ENCODE assay signal across 18 cellular contexts in genomic region chr4:169266661-169267060, GRCh38. TPM values are rescaled to one million over a fixed set of nuclear protein-coding genes. Genes with fewer than 3 reads are reported as not detected.
A peak's percentile ranks its signal among the peaks of the same experiment; 100 is the strongest.
DNase-seq lines count a peak whose midpoint lies in the region; ATAC-seq and TF ChIP-seq lines count a peak whose summit lies in the region.
"Had no signal": no experiment of that assay in that cellular context is flagged by ENCODE, and none has a peak within 500 bp of the region (broad histone marks: within the 10 kb centered on the region; RNA-seq: fewer than 3 reads in every experiment).

No MANE protein-coding gene starts in this region.

- TF ChIP-seq EP300 in stomach (IDR thresholded peaks at IDR 0.05) = no peak

- H3K9me3 ChIP-seq in HUES48 (ENCODE audit: control insufficient read depth, insufficient read depth, low read length) (no peaks in the 10 kb centered on the region), iPS-20b (ENCODE audit: insufficient read depth, low read depth, low read length) (no peaks in the 10 kb centered on the region), stomach (no peaks in the 10 kb centered on the region), heart right ventricle (no peaks in the 10 kb centered on the region)
- H3K9me3 ChIP-seq: ovary had no signal

- H3K36me3 Mint-ChIP-seq in brain = peaks cover 37% of the 10 kb centered on the region

- TF ChIP-seq CTCF in brain (conservative IDR thresholded peaks at IDR 0.05) (no peak), stomach (IDR thresholded peaks at IDR 0.05) (no peak), heart right ventricle (IDR thresholded peaks at IDR 0.05) (no peak)

- H3K9ac ChIP-seq in HUES48 (ENCODE audit: low read depth, low read length) (0 out of 2 replicates have a peak overlapping the region, but pooled peaks have one; percentile 13), iPS-20b (ENCODE audit: low read depth, low read length) (peak overlapping the region; percentile 27; the same call in 1 of the 2 replicates)

- no peak overlapping the region for H3K27ac Mint-ChIP-seq in brain
- H3K27ac Mint-ChIP-seq: activated naive CD4-positive, alpha-beta T cell treated with anti-CD3 and anti-CD28 coated beads, Interleukin-2, amount 50 U/mL, for 72 hours had no signal

- H3K27me3 Mint-ChIP-seq in brain = peaks cover 4% of the 10 kb centered on the region

- no peak for DNase-seq in stomach
- no peak for DNase-seq in NCI-H187 treated with DMSO at 0.1 percent for 48 hours (lab: John Stamatoyannopoulos, UW)
- DNase-seq in heart right ventricle = no peak
- DNase-seq: activated CD4-positive, alpha-beta T cell treated with anti-CD3 and anti-CD28 coated beads, Interleukin-2, amount 50 U/mL, for 48 hours; activated T-cell treated with anti-CD3 and anti-CD28 coated beads, Interleukin-2, amount 50 U/mL, for 1 hour; C1 segment of cervical spinal cord; DMS 273 treated with DMSO at 0.1 percent for 48 hours; hypothalamus; NCI-H1092 treated with DMSO at 0.1 percent for 48 hours; ovary had no signal

- H3K27me3 ChIP-seq in HUES48 (ENCODE audit: control insufficient read depth, insufficient read depth, low read length) (peaks cover 3% of the 10 kb centered on the region; the same call in 1 of the 2 replicates), iPS-20b (ENCODE audit: insufficient read depth, low read length) (peaks cover 1% of the 10 kb centered on the region; the same call in 1 of the 2 replicates), stomach (no peaks in the 10 kb centered on the region), heart right ventricle (peaks cover 0 to 5% (median 0%) of the 10 kb centered on the region in 7 donors)
- H3K27me3 ChIP-seq: ovary had no signal

- peaks cover 10% of the 10 kb centered on the region for H3K36me3 ChIP-seq in HUES48 (ENCODE audit: control insufficient read depth, insufficient read depth, low read length)
- H3K36me3 ChIP-seq in iPS-20b (ENCODE audit: insufficient read depth, low read depth, low read length) = peaks cover 24% of the 10 kb centered on the region
- H3K36me3 ChIP-seq in stomach = peaks cover 0 to 21% (median 2%) of the 10 kb centered on the region in 4 donors
- H3K36me3 ChIP-seq in heart right ventricle = peaks cover 0 to 14% (median 0%) of the 10 kb centered on the region in 9 donors
- H3K36me3 ChIP-seq: ovary had no signal

- intact Hi-C loops in stomach (cut with DNase I; ENCODE audit: low total_unique reads) (no loop called here), heart right ventricle (cut with DNase I) (loop anchor here in 3 of 10 donors (5.0 to 10.0 kb wide), 3 partner anchors 62 to 134 kb away; no protein-coding TSS in a partner anchor)

- H3K4me3 Mint-ChIP-seq in brain = peak overlapping the region; percentile 31 to 77 (median 75)

- no peak for ATAC-seq in HG02840 (IDR thresholded peaks at IDR 0.05; ENCODE audit: low FRiP score, unreplicated experiment)
- no peak for ATAC-seq in heart right ventricle
- ATAC-seq: activated naive CD4-positive, alpha-beta T cell treated with anti-CD3 and anti-CD28 coated beads, Interleukin-2, amount 50 U/mL, for 72 hours; Panc1 had no signal

- H3K9me3 Mint-ChIP-seq in brain = peaks cover 2 to 13% (median 9%) of the 10 kb centered on the region in 5 experiments

- H3K27ac ChIP-seq in HUES48 (ENCODE audit: low read depth, low read length) = peak overlapping the region; percentile 71
- peak overlapping the region; percentile 27 for H3K27ac ChIP-seq in iPS-20b (ENCODE audit: low read length)
- H3K27ac ChIP-seq in stomach = peak overlapping the region in 4 of 5 donors; percentile 34 to 98 (median 69)
- H3K27ac ChIP-seq in heart right ventricle = no peak overlapping the region
- H3K27ac ChIP-seq: HL-60, ovary, skin epidermis had no signal

- WGBS in stomach, 5 donors = 80 to 90% (median 82%) methylated on average over 3 of the region's 3 CpGs
- WGBS in heart right ventricle, 2 donors = 95 to 96% methylated on average over 3 of the region's 3 CpGs

- H3K4me3 ChIP-seq in HUES48 (ENCODE audit: low read depth, low read length) (peak overlapping the region; percentile 43), iPS-20b (ENCODE audit: low read length) (peak overlapping the region; percentile 50; the same call in 1 of the 2 replicates), stomach (peak overlapping the region in 2 of 4 donors; percentile 63 to 87), heart right ventricle (peak overlapping the region in 4 of 10 donors; percentile 7 to 81 (median 18))
- H3K4me3 ChIP-seq: ovary, skin epidermis had no signal

- peaks cover 57% of the 10 kb centered on the region for H3K4me1 Mint-ChIP-seq in brain

- TF ChIP-seq POLR2A in stomach (IDR thresholded peaks at IDR 0.05) = no peak

- H3K4me1 ChIP-seq in HUES48 (ENCODE audit: control insufficient read depth, insufficient read depth, low read length) = peaks cover 34% of the 10 kb centered on the region
- H3K4me1 ChIP-seq in iPS-20b (ENCODE audit: insufficient read depth, low read length) = peaks cover 32% of the 10 kb centered on the region
- peaks cover 31 to 80% (median 59%) of the 10 kb centered on the region in 4 donors for H3K4me1 ChIP-seq in stomach
- H3K4me1 ChIP-seq in heart right ventricle = peaks cover 3 to 77% (median 53%) of the 10 kb centered on the region in 9 donors

RNA-seq across cellular contexts. Expression of gene SH3RF1, which starts 4.1 kb away (rescaled TPM):
- 7.1 TPM for polyA plus RNA-seq in brain (ENCODE audit: insufficient read depth, low read depth, low replicate concordance)
- 10 to 100 TPM; 16.3 to 47.8 (median 29.5) TPM for total RNA-seq in stomach
- 10 to 100 TPM in 1 of 3 donors, 1 to 10 TPM in 2; 3.4 to 13.6 (median 8.4) TPM for polyA plus RNA-seq in stomach
- 10 to 100 TPM in 5 of 10 donors, 1 to 10 TPM in 5; 7.0 to 11.7 (median 9.9) TPM for total RNA-seq in heart right ventricle
- 1 to 10 TPM; 2.6 to 3.4 TPM for polyA plus RNA-seq in heart right ventricle

Comparison
In these comparisons a context has a peak if more than half of its experiments do, and no peak if none do; other contexts are left out.
1. H3K27ac ChIP-seq: peak in HUES48 (single experiment), iPS-20b (single experiment) and stomach (4 of 5); none in heart right ventricle (0 of 10).